Comparison of ENCODE assay signal across 8 cellular contexts in the genomic region with DNA sequence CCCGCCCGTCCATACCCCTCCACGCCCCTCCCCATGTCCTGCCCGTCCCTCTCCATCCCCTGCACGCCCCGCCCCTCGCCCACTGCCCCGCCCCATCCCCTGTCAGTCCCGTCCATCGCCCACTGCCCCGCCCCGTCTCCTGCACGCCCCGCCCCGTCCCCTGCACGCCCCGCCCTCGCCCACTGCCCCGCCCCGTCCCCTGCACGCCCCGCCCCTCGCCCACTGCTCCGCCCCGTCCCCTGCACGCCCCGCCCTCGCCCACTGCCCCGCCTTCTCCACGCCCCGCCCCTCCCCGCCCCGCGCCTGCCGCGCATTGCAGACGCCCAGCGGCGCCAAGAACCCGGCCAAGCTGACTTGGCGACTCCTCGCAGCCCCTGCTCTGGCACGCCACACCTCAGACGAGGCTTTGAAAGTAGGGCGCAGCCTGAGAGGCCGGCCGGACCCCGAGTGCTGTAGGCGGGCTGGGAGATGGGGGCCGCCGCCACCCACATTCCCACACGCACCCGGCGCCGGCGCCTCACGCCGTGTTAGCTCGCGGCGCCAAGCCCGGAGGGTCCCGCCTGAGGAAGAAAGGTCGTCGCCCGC.
DNase-seq lines count a peak whose midpoint lies in the region; ATAC-seq lines count a peak whose summit lies in the region.

A gene (plus strand): TSS at position 316 of the 585 bp plus-strand sequence. CDS start 2,410 bp downstream, outside the sequence.

- ATAC-seq in memory B cell (ENCODE audit: low read depth) (peak; percentile 79), HG03520 (IDR thresholded peaks at IDR 0.05; ENCODE audit: unreplicated experiment) (no peak)

- peak within 1 kb of the TSS; percentile 73 for H3K4me3 ChIP-seq in effector memory CD4-positive, alpha-beta T cell (ENCODE audit: insufficient read depth, low read depth, low read length, poor library complexity, severe bottlenecking)

- no peaks in the 10 kb centered on the region for H3K9me3 ChIP-seq in effector memory CD4-positive, alpha-beta T cell (ENCODE audit: control insufficient read depth, low read length)

- no peaks in the 10 kb centered on the region for H3K27me3 ChIP-seq in effector memory CD4-positive, alpha-beta T cell (replicated peaks; ENCODE audit: control insufficient read depth, insufficient read depth, low read length, poor library complexity, severe bottlenecking)

- no peaks in the 10 kb centered on the region for H3K36me3 Mint-ChIP-seq in memory B cell

- no peak within 1 kb of the TSS for H3K27ac Mint-ChIP-seq in memory B cell

- H3K4me1 ChIP-seq in effector memory CD4-positive, alpha-beta T cell (ENCODE audit: control insufficient read depth, insufficient read depth, low read length, poor library complexity, severe bottlenecking): peaks cover 11% of the 10 kb centered on the region

- H3K27me3 Mint-ChIP-seq in memory B cell: peaks cover 8% of the 10 kb centered on the region

- H3K27ac ChIP-seq in effector memory CD4-positive, alpha-beta T cell (ENCODE audit: insufficient read depth, low read length, poor library complexity, severe bottlenecking): peak within 1 kb of the TSS; percentile 7

- no peaks in the 10 kb centered on the region for H3K36me3 ChIP-seq in effector memory CD4-positive, alpha-beta T cell (ENCODE audit: control insufficient read depth, insufficient read depth, low read length)

- peak; percentile 3 for DNase-seq in NCI-H1694 (lab: John Stamatoyannopoulos, UW)
- no peak for DNase-seq in NCI-H1694 treated with DMSO at 0.1 percent for 48 hours (lab: John Stamatoyannopoulos, UW)
- DNase-seq in NCI-H2171 treated with DMSO at 0.1 percent for 48 hours (lab: John Stamatoyannopoulos, UW): peak; percentile 75
- peak; percentile 50 to 67 for DNase-seq in activated CD8-positive, alpha-beta memory T cell treated with anti-CD3 and anti-CD28 coated beads for 4 hours (ENCODE audit: low read depth in 2 of 2)
- peak; percentile 65 to 72 (median 70) for DNase-seq in effector memory CD4-positive, alpha-beta T cell
- DNase-seq in memory B cell (ENCODE audit: low spot score in 2 of 2): peak; percentile 19 to 68
- DNase-seq in stimulated activated CD4-positive, alpha-beta T cell treated with anti-CD3 and anti-CD28 coated beads, TNF-alpha, amount 100 ng/mL, for 1 hour (ENCODE audit: low read depth in 3 of 3, low spot score in 1 of 3): peak; percentile 55 to 82 (median 72)

- H3K4me1 Mint-ChIP-seq in memory B cell: peaks cover 4% of the 10 kb centered on the region

- peak within 1 kb of the TSS; percentile 74 for H3K4me3 Mint-ChIP-seq in memory B cell

- H3K9me3 Mint-ChIP-seq in memory B cell: peaks cover 5% of the 10 kb centered on the region
